In genomic region chr9:89592201-89592815, GRCh38 we compare ENCODE assay signal across 24 cellular contexts. TPM values are rescaled to one million over a fixed set of nuclear protein-coding genes. Genes with fewer than 3 reads are reported as not detected.
"Had no signal": no experiment of that assay in that cellular context is flagged by ENCODE, and none has a peak within 500 bp of the region (broad histone marks: within the 10 kb centered on the region; RNA-seq: fewer than 3 reads in every experiment).

No MANE protein-coding gene starts in this region.

- H3K4me3 Mint-ChIP-seq: activated CD4-positive, alpha-beta T cell treated with anti-CD3 and anti-CD28 coated beads for 36 hours; activated naive CD4-positive, alpha-beta T cell treated with anti-CD3 and anti-CD28 coated beads for 36 hours; activated naive CD8-positive, alpha-beta T cell treated with anti-CD3 and anti-CD28 coated beads for 36 hours; brain; memory B cell; natural killer cell treated with Interleukin-12 subunit alpha and Interleukin-12 subunit beta and Interleukin-15 and Interleukin-18, amount 100 ng/mL, for 72 hours; stimulated activated memory B cell treated with anti-CD40 and anti-IgM and Interleukin-4, amounts not matched to agents 10 μg/mL and 1 μg/mL and 100 μg/mL, for 72 hours; stimulated activated naive CD8-positive, alpha-beta T cell treated with anti-CD3 and anti-CD28 coated beads, Interleukin-15, amount 100 ng/mL, for 72 hours; T-helper 17 cell had no signal

- H3K36me3 Mint-ChIP-seq: activated naive CD8-positive, alpha-beta T cell treated with anti-CD3 and anti-CD28 coated beads for 36 hours; brain; memory B cell; natural killer cell treated with Interleukin-12 subunit alpha and Interleukin-12 subunit beta and Interleukin-15 and Interleukin-18, amount 100 ng/mL, for 72 hours; stimulated activated memory B cell treated with anti-CD40 and anti-IgM and Interleukin-4, amounts not matched to agents 10 μg/mL and 1 μg/mL and 100 μg/mL, for 72 hours had no signal

- H3K27ac Mint-ChIP-seq: activated CD4-positive, alpha-beta T cell treated with anti-CD3 and anti-CD28 coated beads for 36 hours; activated naive CD4-positive, alpha-beta T cell treated with anti-CD3 and anti-CD28 coated beads for 36 hours; memory B cell; stimulated activated memory B cell treated with anti-CD40 and anti-IgM and Interleukin-4, amounts not matched to agents 10 μg/mL and 1 μg/mL and 100 μg/mL, for 72 hours; stimulated activated naive CD8-positive, alpha-beta T cell treated with anti-CD3 and anti-CD28 coated beads, Interleukin-15, amount 100 ng/mL, for 72 hours; T-helper 17 cell had no signal

- H3K4me1 Mint-ChIP-seq: activated CD4-positive, alpha-beta T cell treated with anti-CD3 and anti-CD28 coated beads for 36 hours; memory B cell; stimulated activated naive CD8-positive, alpha-beta T cell treated with anti-CD3 and anti-CD28 coated beads, Interleukin-15, amount 100 ng/mL, for 72 hours had no signal

- ATAC-seq: activated CD4-positive, alpha-beta T cell treated with anti-CD3 and anti-CD28 coated beads for 36 hours; gastrocnemius medialis; SK-N-SH treated with all-trans-retinoic acid at 6 μM for 48 hours; stimulated activated memory B cell treated with anti-CD40 and anti-IgM and Interleukin-4, amounts not matched to agents 10 μg/mL and 1 μg/mL and 100 μg/mL, for 72 hours; stimulated activated naive CD8-positive, alpha-beta T cell treated with anti-CD3 and anti-CD28 coated beads, Interleukin-15, amount 100 ng/mL, for 72 hours; T-helper 17 cell had no signal

- DNase-seq: activated CD4-positive, alpha-beta T cell treated with anti-CD3 and anti-CD28 coated beads for 36 hours; activated CD4-positive, alpha-beta T cell treated with anti-CD3 and anti-CD28 coated beads, Interleukin-2, amount 50 U/mL, for 4 hours; activated CD4-positive, CD25-positive, alpha-beta regulatory T cell; activated effector memory CD4-positive, alpha-beta T cell treated with Interleukin-2 at 50 U/mL for 16 hours; activated naive CD4-positive, alpha-beta T cell treated with anti-CD3 and anti-CD28 coated beads for 36 hours; activated naive CD8-positive, alpha-beta T cell treated with anti-CD3 and anti-CD28 coated beads for 36 hours; cerebellar nuclear complex; colonic mucosa; effector CD8-positive, alpha-beta T cell; gastrocnemius medialis; ovary; sigmoid colon; stimulated activated CD4-positive, alpha-beta T cell treated with anti-CD3 and anti-CD28 coated beads, Interleukin-4, amount 100 ng/mL, for 24 hours; stimulated activated naive CD8-positive, alpha-beta T cell treated with anti-CD3 and anti-CD28 coated beads, Interleukin-15, amount 100 ng/mL, for 72 hours; T-helper 17 cell; tibial artery had no signal

- FAIRE-seq: islet of Langerhans, small intestine had no signal

- H3K9me3 Mint-ChIP-seq: activated naive CD4-positive, alpha-beta T cell treated with anti-CD3 and anti-CD28 coated beads for 36 hours; activated naive CD8-positive, alpha-beta T cell treated with anti-CD3 and anti-CD28 coated beads for 36 hours; memory B cell; natural killer cell treated with Interleukin-12 subunit alpha and Interleukin-12 subunit beta and Interleukin-15 and Interleukin-18, amount 100 ng/mL, for 72 hours; stimulated activated memory B cell treated with anti-CD40 and anti-IgM and Interleukin-4, amounts not matched to agents 10 μg/mL and 1 μg/mL and 100 μg/mL, for 72 hours; stimulated activated naive CD8-positive, alpha-beta T cell treated with anti-CD3 and anti-CD28 coated beads, Interleukin-15, amount 100 ng/mL, for 72 hours had no signal

RNA-seq across cellular contexts. Expression of gene GADD45G, which starts 12.5 kb away (rescaled TPM):
- total RNA-seq: epithelial cell of proximal tubule had no signal
